In genomic region chr1:61338899-61339298, GRCh38 we compare ENCODE assay signal across 9 cellular contexts.
A peak's percentile ranks its signal among the peaks of the same experiment; 100 is the strongest.
DNase-seq lines count a peak whose midpoint lies in the region; ATAC-seq and TF ChIP-seq lines count a peak whose summit lies in the region.
"Had no signal": no experiment of that assay in that cellular context is flagged by ENCODE, and none has a peak within 500 bp of the region (broad histone marks: within the 10 kb centered on the region; RNA-seq: fewer than 3 reads in every experiment).

No MANE protein-coding gene starts in this region.

- H3K27me3 ChIP-seq in breast epithelium, result no peaks in the 10 kb centered on the region
- no peaks in the 10 kb centered on the region for H3K27me3 ChIP-seq in lower lobe of right lung (ENCODE audit: low read depth)
- no peaks in the 10 kb centered on the region for H3K27me3 ChIP-seq in testis

- H3K9me3 ChIP-seq in breast epithelium, result no peaks in the 10 kb centered on the region
- no peaks in the 10 kb centered on the region for H3K9me3 ChIP-seq in lower lobe of right lung
- no peaks in the 10 kb centered on the region for H3K9me3 ChIP-seq in testis

- intact Hi-C loops in breast epithelium (cut with DNase I; ENCODE audit: low total_unique reads) (loop anchor here (5.0 kb wide), 1 partner anchor 287 kb away; no protein-coding TSS in a partner anchor), lower lobe of right lung (cut with DNase I) (loop anchor here (10.0 kb wide), 1 partner anchor 244 kb away; no protein-coding TSS in a partner anchor), testis (cut with DNase I; ENCODE audit: low total_unique reads) (no loop called here)

- ATAC-seq in lower lobe of right lung, result no peak
- ATAC-seq in HG02610 (IDR thresholded peaks at IDR 0.05; ENCODE audit: unreplicated experiment), result no peak
- ATAC-seq: activated CD8-positive, alpha-beta T cell treated with anti-CD3 and anti-CD28 coated beads, Interleukin-2, amount 10 ng/mL, durations not matched to agents 7 days and 5 days had no signal

- TF ChIP-seq CTCF in breast epithelium (IDR thresholded peaks at IDR 0.05) (no peak), lower lobe of right lung (IDR thresholded peaks at IDR 0.05) (no peak), testis (IDR thresholded peaks at IDR 0.05) (no peak)

- TF ChIP-seq POLR2A in breast epithelium (IDR thresholded peaks at IDR 0.05) (no peak), testis (IDR thresholded peaks at IDR 0.05) (no peak)

- peak overlapping the region in 2 of 3 donors; percentile 20 to 35 for H3K4me3 ChIP-seq in breast epithelium
- H3K4me3 ChIP-seq in lower lobe of right lung, result peak overlapping the region; percentile 24
- no peak overlapping the region for H3K4me3 ChIP-seq in testis

- DNase-seq in NCI-H748 treated with DMSO at 0.1 percent for 48 hours (lab: John Stamatoyannopoulos, UW) (peak; percentile 85), breast epithelium (ENCODE audit: low spot score in 2 of 2) (no peak), lower lobe of right lung (no peak), testis (no peak), globus pallidus (ENCODE audit: low spot score) (no peak)
- DNase-seq in stimulated activated CD4-positive, alpha-beta T cell treated with anti-CD3 and anti-CD28 coated beads, Interleukin-2, amount 100 ng/mL, for 48 hours, result no peak
- DNase-seq: activated CD8-positive, alpha-beta T cell treated with anti-CD3 and anti-CD28 coated beads, Interleukin-2, amount 10 ng/mL, durations not matched to agents 7 days and 5 days; OCI-M1 had no signal

- H3K27ac ChIP-seq in breast epithelium (peak overlapping the region; percentile 21 to 79), lower lobe of right lung (peak overlapping the region; percentile 83), testis (peak overlapping the region; percentile 29 to 77)

- 76 to 79% methylated on average over 5 of the region's 5 CpGs for WGBS in testis, 2 donors

- no peaks in the 10 kb centered on the region for H3K36me3 ChIP-seq in breast epithelium
- H3K36me3 ChIP-seq in lower lobe of right lung, result no peaks in the 10 kb centered on the region
- no peaks in the 10 kb centered on the region for H3K36me3 ChIP-seq in testis (ENCODE audit: low read depth, missing control alignments)

- H3K4me1 ChIP-seq in breast epithelium, result no peaks in the 10 kb centered on the region
- peaks cover 28% of the 10 kb centered on the region for H3K4me1 ChIP-seq in lower lobe of right lung
- H3K4me1 ChIP-seq in testis, result peaks cover 22% of the 10 kb centered on the region

Comparison
In these comparisons a context has a peak if more than half of its experiments do, and no peak if none do; other contexts are left out.
1. H3K4me3 ChIP-seq: peak in breast epithelium (2 of 3) and lower lobe of right lung (single experiment); none in testis (0 of 2).
2. Peak in every context shown above with its lines, with median percentiles within 50 percentile points of each other: H3K27ac ChIP-seq.